Comparison of ENCODE assay signal across 1 cellular context in the genomic region with DNA sequence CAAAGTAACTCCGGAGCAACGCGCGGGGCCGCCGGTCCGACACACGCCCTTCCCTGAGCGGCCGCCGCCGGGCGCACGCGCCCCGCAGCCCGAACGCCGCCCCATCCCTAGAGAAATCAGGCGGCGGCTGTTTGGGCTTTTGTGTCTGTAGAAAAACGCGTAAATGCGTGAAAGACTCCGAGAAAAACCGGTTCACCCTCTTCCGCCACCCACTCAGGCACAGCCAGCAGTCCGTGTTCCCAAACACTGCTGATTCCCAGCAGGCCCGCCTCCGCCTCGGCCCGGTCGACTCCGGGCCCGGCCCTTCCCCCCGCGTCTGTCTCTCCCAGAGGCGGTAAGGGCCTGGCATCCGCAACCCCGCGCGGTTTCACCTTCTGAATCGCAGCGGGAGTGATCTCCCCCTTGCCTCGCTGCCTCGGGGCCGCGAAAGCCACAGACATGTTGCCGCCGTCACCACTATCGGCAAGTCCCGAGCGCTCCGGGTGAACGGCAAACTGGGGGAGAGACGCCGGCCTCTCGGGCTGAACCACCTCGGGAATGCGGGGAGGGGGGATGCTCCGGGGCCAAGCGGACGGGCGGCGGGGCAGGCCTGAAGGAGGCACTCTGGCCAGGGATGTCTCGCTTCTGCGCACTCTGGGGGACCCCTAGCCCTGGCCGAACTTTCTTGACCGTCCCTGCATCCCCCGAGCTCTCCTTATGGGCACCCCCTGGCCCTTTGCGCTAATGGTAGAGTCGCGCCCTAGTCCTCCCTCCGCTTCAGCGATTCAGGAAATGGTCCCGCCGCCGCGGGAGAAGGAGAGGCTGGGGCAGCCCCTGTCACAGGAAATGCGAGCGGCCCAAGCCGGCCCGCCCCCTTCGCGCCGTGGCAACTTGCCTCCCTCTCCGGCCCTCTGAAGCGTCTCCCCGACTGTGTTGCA.
TF ChIP-seq lines count a peak whose summit lies in the region.

A gene with protein sequence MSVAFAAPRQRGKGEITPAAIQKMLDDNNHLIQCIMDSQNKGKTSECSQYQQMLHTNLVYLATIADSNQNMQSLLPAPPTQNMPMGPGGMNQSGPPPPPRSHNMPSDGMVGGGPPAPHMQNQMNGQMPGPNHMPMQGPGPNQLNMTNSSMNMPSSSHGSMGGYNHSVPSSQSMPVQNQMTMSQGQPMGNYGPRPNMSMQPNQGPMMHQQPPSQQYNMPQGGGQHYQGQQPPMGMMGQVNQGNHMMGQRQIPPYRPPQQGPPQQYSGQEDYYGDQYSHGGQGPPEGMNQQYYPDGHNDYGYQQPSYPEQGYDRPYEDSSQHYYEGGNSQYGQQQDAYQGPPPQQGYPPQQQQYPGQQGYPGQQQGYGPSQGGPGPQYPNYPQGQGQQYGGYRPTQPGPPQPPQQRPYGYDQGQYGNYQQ (minus strand): TSS at position 484 of the 917 bp plus-strand sequence. CDS start 44 bp downstream, at position 440.

TF ChIP-seq in K562, 482 proteins besides CTCF, POLR2A, EP300 and RAD21 (continued from another document and continues in another):
- TF ChIP-seq JUND (IDR thresholded peaks at IDR 0.05; ENCODE audit: borderline replicate concordance, low read depth, low read length) (peak; percentile 97), JUND (tag; IDR thresholded peaks at IDR 0.05; ENCODE audit: borderline replicate concordance, low read depth, low read length) (no peak; the same call in 2 of the 3 replicates), NCOA1 (IDR thresholded peaks at IDR 0.05; ENCODE audit: low read depth) (peak; percentile 13; the same call in 1 of the 2 replicates), ATF7 (IDR thresholded peaks at IDR 0.05) (peak; percentile 100), TEAD2 (tag; IDR thresholded peaks at IDR 0.05) (peak; percentile 21; the same call in 1 of the 2 replicates), TAF9B (IDR thresholded peaks at IDR 0.05; ENCODE audit: partially characterized antibody) (peak; percentile 95), ZNF668 (CRISPR knock-in tag; IDR thresholded peaks at IDR 0.05) (0 out of 2 replicates have a peak, but pooled peaks have one; percentile 15), SNIP1 (IDR thresholded peaks at IDR 0.05; ENCODE audit: low read depth) (no peak), ZNF77 (CRISPR knock-in tag; IDR thresholded peaks at IDR 0.05) (no peak), SP1 (CRISPR knock-in tag; IDR thresholded peaks at IDR 0.05) (no peak; the same call in 1 of the 2 replicates), ZNF133 (CRISPR knock-in tag; IDR thresholded peaks at IDR 0.05) (no peak), DPF2 (IDR thresholded peaks at IDR 0.05) (peak; percentile 27; the same call in 1 of the 2 replicates), PCBP1 (IDR thresholded peaks at IDR 0.05; ENCODE audit: low read depth, low read length, poor library complexity, severe bottlenecking) (peak; percentile 87), ZNF695 (CRISPR knock-in tag; IDR thresholded peaks at IDR 0.05) (0 out of 2 replicates have a peak, but pooled peaks have one; percentile 5), BACH1 (tag; IDR thresholded peaks at IDR 0.05) (no peak), KAT7 (CRISPR knock-in tag; IDR thresholded peaks at IDR 0.05; ENCODE audit: borderline replicate concordance) (peak; percentile 73; the same call in 1 of the 2 replicates), TEAD4 (IDR thresholded peaks at IDR 0.05; ENCODE audit: low read length) (peak; percentile 7; the same call in 1 of the 2 replicates), TEAD4 (CRISPR knock-in tag; IDR thresholded peaks at IDR 0.05; ENCODE audit: borderline replicate concordance) (no peak), LEF1 (IDR thresholded peaks at IDR 0.05) (no peak; the same call in 1 of the 2 replicates), CBX3 (IDR thresholded peaks at IDR 0.05; ENCODE audit: borderline replicate concordance in 1 of 2, low read length in 2 of 2) (no peak; a peak in 1 of 3 replicates), BCL6 (CRISPR knock-in tag; IDR thresholded peaks at IDR 0.05) (no peak), NBN (IDR thresholded peaks at IDR 0.05; ENCODE audit: low read depth) (peak; percentile 95), ZZZ3 (IDR thresholded peaks at IDR 0.05) (peak; percentile 61; the same call in 1 of the 2 replicates), SMARCC2 (IDR thresholded peaks at IDR 0.05; ENCODE audit: low read depth) (no peak), CREM (IDR thresholded peaks at IDR 0.05; ENCODE audit: low read depth) (peak; percentile 46), SAP30 (IDR thresholded peaks at IDR 0.05; ENCODE audit: borderline replicate concordance, insufficient read depth, low read depth, low read length, poor library complexity, severe bottlenecking) (no peak), KDM4B (IDR thresholded peaks at IDR 0.05; ENCODE audit: borderline replicate concordance in 2 of 2, low read depth in 1 of 2) (peak in 1 of 2 experiments; percentile 42; a peak in 1 of 4 replicates)
- TF ChIP-seq, protein P1, sequence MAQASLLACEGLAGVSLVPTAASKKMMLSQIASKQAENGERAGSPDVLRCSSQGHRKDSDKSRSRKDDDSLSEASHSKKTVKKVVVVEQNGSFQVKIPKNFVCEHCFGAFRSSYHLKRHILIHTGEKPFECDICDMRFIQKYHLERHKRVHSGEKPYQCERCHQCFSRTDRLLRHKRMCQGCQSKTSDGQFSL (CRISPR knock-in tag; IDR thresholded peaks at IDR 0.05), result no peak
- TF ChIP-seq, protein P1 (tag; IDR thresholded peaks at IDR 0.05), result no peak
- TF ChIP-seq, protein P2, sequence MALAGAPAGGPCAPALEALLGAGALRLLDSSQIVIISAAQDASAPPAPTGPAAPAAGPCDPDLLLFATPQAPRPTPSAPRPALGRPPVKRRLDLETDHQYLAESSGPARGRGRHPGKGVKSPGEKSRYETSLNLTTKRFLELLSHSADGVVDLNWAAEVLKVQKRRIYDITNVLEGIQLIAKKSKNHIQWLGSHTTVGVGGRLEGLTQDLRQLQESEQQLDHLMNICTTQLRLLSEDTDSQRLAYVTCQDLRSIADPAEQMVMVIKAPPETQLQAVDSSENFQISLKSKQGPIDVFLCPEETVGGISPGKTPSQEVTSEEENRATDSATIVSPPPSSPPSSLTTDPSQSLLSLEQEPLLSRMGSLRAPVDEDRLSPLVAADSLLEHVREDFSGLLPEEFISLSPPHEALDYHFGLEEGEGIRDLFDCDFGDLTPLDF (CRISPR knock-in tag; IDR thresholded peaks at IDR 0.05), result peak; percentile 64; the same call in 1 of the 2 replicates
- TF ChIP-seq, protein P3, sequence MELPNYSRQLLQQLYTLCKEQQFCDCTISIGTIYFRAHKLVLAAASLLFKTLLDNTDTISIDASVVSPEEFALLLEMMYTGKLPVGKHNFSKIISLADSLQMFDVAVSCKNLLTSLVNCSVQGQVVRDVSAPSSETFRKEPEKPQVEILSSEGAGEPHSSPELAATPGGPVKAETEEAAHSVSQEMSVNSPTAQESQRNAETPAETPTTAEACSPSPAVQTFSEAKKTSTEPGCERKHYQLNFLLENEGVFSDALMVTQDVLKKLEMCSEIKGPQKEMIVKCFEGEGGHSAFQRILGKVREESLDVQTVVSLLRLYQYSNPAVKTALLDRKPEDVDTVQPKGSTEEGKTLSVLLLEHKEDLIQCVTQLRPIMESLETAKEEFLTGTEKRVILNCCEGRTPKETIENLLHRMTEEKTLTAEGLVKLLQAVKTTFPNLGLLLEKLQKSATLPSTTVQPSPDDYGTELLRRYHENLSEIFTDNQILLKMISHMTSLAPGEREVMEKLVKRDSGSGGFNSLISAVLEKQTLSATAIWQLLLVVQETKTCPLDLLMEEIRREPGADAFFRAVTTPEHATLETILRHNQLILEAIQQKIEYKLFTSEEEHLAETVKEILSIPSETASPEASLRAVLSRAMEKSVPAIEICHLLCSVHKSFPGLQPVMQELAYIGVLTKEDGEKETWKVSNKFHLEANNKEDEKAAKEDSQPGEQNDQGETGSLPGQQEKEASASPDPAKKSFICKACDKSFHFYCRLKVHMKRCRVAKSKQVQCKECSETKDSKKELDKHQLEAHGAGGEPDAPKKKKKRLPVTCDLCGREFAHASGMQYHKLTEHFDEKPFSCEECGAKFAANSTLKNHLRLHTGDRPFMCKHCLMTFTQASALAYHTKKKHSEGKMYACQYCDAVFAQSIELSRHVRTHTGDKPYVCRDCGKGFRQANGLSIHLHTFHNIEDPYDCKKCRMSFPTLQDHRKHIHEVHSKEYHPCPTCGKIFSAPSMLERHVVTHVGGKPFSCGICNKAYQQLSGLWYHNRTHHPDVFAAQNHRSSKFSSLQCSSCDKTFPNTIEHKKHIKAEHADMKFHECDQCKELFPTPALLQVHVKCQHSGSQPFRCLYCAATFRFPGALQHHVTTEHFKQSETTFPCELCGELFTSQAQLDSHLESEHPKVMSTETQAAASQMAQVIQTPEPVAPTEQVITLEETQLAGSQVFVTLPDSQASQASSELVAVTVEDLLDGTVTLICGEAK (IDR thresholded peaks at IDR 0.05), result peak; percentile 68
- TF ChIP-seq, protein P3 (CRISPR knock-in tag; IDR thresholded peaks at IDR 0.05), result no peak
- TF ChIP-seq, protein P4, sequence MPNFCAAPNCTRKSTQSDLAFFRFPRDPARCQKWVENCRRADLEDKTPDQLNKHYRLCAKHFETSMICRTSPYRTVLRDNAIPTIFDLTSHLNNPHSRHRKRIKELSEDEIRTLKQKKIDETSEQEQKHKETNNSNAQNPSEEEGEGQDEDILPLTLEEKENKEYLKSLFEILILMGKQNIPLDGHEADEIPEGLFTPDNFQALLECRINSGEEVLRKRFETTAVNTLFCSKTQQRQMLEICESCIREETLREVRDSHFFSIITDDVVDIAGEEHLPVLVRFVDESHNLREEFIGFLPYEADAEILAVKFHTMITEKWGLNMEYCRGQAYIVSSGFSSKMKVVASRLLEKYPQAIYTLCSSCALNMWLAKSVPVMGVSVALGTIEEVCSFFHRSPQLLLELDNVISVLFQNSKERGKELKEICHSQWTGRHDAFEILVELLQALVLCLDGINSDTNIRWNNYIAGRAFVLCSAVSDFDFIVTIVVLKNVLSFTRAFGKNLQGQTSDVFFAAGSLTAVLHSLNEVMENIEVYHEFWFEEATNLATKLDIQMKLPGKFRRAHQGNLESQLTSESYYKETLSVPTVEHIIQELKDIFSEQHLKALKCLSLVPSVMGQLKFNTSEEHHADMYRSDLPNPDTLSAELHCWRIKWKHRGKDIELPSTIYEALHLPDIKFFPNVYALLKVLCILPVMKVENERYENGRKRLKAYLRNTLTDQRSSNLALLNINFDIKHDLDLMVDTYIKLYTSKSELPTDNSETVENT (CRISPR knock-in tag; IDR thresholded peaks at IDR 0.05), result peak; percentile 72; the same call in 1 of the 2 replicates
- TF ChIP-seq, protein P5, sequence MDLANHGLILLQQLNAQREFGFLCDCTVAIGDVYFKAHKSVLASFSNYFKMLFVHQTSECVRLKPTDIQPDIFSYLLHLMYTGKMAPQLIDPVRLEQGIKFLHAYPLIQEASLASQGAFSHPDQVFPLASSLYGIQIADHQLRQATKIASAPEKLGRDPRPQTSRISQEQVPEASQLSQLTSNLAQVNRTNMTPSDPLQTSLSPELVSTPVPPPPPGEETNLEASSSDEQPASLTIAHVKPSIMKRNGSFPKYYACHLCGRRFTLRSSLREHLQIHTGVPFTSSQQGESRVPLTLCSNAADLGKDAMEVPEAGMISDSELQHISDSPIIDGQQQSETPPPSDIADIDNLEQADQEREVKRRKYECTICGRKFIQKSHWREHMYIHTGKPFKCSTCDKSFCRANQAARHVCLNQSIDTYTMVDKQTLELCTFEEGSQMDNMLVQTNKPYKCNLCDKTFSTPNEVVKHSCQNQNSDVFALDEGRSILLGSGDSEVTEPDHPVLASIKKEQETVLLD (IDR thresholded peaks at IDR 0.05), result no peak
- TF ChIP-seq, protein P6, sequence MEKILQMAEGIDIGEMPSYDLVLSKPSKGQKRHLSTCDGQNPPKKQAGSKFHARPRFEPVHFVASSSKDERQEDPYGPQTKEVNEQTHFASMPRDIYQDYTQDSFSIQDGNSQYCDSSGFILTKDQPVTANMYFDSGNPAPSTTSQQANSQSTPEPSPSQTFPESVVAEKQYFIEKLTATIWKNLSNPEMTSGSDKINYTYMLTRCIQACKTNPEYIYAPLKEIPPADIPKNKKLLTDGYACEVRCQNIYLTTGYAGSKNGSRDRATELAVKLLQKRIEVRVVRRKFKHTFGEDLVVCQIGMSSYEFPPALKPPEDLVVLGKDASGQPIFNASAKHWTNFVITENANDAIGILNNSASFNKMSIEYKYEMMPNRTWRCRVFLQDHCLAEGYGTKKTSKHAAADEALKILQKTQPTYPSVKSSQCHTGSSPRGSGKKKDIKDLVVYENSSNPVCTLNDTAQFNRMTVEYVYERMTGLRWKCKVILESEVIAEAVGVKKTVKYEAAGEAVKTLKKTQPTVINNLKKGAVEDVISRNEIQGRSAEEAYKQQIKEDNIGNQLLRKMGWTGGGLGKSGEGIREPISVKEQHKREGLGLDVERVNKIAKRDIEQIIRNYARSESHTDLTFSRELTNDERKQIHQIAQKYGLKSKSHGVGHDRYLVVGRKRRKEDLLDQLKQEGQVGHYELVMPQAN (IDR thresholded peaks at IDR 0.05; ENCODE audit: borderline replicate concordance), result peak; percentile 78; the same call in 1 of the 2 replicates
